In genomic region chr9:112752334-112753110, GRCh38 we compare ENCODE assay signal across 10 cellular contexts. TPM values are rescaled to one million over a fixed set of nuclear protein-coding genes. Genes with fewer than 3 reads are reported as not detected.
DNase-seq lines count a peak whose midpoint lies in the region; ATAC-seq and TF ChIP-seq lines count a peak whose summit lies in the region.
"Had no signal": no experiment of that assay in that cellular context is flagged by ENCODE, and none has a peak within 500 bp of the region (broad histone marks: within the 10 kb centered on the region; RNA-seq: fewer than 3 reads in every experiment).

No MANE protein-coding gene starts in this region.

- no peak overlapping the region for H2AFZ ChIP-seq in hepatocyte

- intact Hi-C loops in activated CD4-positive, alpha-beta T cell treated with anti-CD3 and anti-CD28 coated beads, Interleukin-2, amount 10 ng/mL, durations not matched to agents 24 days and 14 days (cut with micrococcal nuclease), result loop anchor here (5.0 to 10.0 kb wide), 5 partner anchors 40 to 835 kb away; partner anchors contain the start of genes FKBP15, PTBP3, SLC31A1 and SLC31A2

- ATAC-seq in stimulated activated naive CD8-positive, alpha-beta T cell treated with anti-CD3 and anti-CD28 coated beads, Interleukin-15, amount 100 ng/mL, for 72 hours, result peak; percentile 24
- no peak for ATAC-seq in HG02870 (IDR thresholded peaks at IDR 0.05; ENCODE audit: unreplicated experiment)

- H3K27ac Mint-ChIP-seq in activated CD4-positive, alpha-beta T cell treated with anti-CD3 and anti-CD28 coated beads, Interleukin-2, amount 10 ng/mL, durations not matched to agents 24 days and 14 days, result no peak overlapping the region
- H3K27ac Mint-ChIP-seq in stimulated activated naive CD8-positive, alpha-beta T cell treated with anti-CD3 and anti-CD28 coated beads, Interleukin-15, amount 100 ng/mL, for 72 hours, result no peak overlapping the region

- H3K79me2 ChIP-seq in hepatocyte, result peaks cover 55% of the 10 kb centered on the region

- H3K9me3 Mint-ChIP-seq in activated CD4-positive, alpha-beta T cell treated with anti-CD3 and anti-CD28 coated beads, Interleukin-2, amount 10 ng/mL, durations not matched to agents 24 days and 14 days, result peaks cover under 1% of the 10 kb centered on the region
- H3K9me3 Mint-ChIP-seq in stimulated activated naive CD8-positive, alpha-beta T cell treated with anti-CD3 and anti-CD28 coated beads, Interleukin-15, amount 100 ng/mL, for 72 hours, result no peaks in the 10 kb centered on the region

- no peak for DNase-seq in activated CD4-positive, alpha-beta T cell treated with anti-CD3 and anti-CD28 coated beads, Interleukin-2, amount 10 ng/mL, durations not matched to agents 24 days and 14 days
- no peak for DNase-seq in activated CD4-positive, alpha-beta T cell treated with anti-CD3 and anti-CD28 coated beads, Interleukin-2, amount 50 U/mL, for 1 hour
- no peak for DNase-seq in WERI-Rb-1
- DNase-seq in hepatocyte (ENCODE audit: low spot score), result no peak
- peak in 1 of 2 donors; percentile 30 for DNase-seq in stimulated activated naive CD8-positive, alpha-beta T cell treated with anti-CD3 and anti-CD28 coated beads, Interleukin-15, amount 100 ng/mL, for 72 hours
- DNase-seq in inferior parietal cortex (ENCODE audit: extremely low spot score), result no peak
- no peak for DNase-seq in stimulated activated naive CD4-positive, alpha-beta T cell (lab: John Stamatoyannopoulos, UW)
- DNase-seq: brain microvascular endothelial cell, NCI-H2171 treated with DMSO at 0.1 percent for 48 hours had no signal

- H3K9me3 ChIP-seq in WERI-Rb-1 (ENCODE audit: severe bottlenecking) (no peaks in the 10 kb centered on the region), hepatocyte (ENCODE audit: low read depth) (no peaks in the 10 kb centered on the region)

- peaks cover 5% of the 10 kb centered on the region for H3K27me3 Mint-ChIP-seq in activated CD4-positive, alpha-beta T cell treated with anti-CD3 and anti-CD28 coated beads, Interleukin-2, amount 10 ng/mL, durations not matched to agents 24 days and 14 days
- H3K27me3 Mint-ChIP-seq in stimulated activated naive CD8-positive, alpha-beta T cell treated with anti-CD3 and anti-CD28 coated beads, Interleukin-15, amount 100 ng/mL, for 72 hours, result no peaks in the 10 kb centered on the region

- H3K27me3 ChIP-seq in WERI-Rb-1 (ENCODE audit: insufficient read depth, low read depth, severe bottlenecking), result no peaks in the 10 kb centered on the region
- no peaks in the 10 kb centered on the region for H3K27me3 ChIP-seq in hepatocyte
- H3K27me3 ChIP-seq: brain microvascular endothelial cell had no signal

- peaks cover 45% of the 10 kb centered on the region for H3K4me1 ChIP-seq in hepatocyte (ENCODE audit: insufficient read depth)

- 83% methylated on average over 6 of the region's 6 CpGs for WGBS in hepatocyte (ENCODE audit: low lambda C conversion rate, missing lambda C conversion rate)

- no peaks in the 10 kb centered on the region for H3K9me2 ChIP-seq in hepatocyte (replicated peaks; ENCODE audit: insufficient read depth)

- H3K4me2 ChIP-seq in hepatocyte, result peak overlapping the region; percentile 91

- no peaks in the 10 kb centered on the region for H4K20me1 ChIP-seq in hepatocyte (ENCODE audit: insufficient read depth, poor library complexity, severe bottlenecking)

- TF ChIP-seq CTCF in WERI-Rb-1 (IDR thresholded peaks at IDR 0.05; ENCODE audit: low read depth, low read length), result no peak
- TF ChIP-seq CTCF in hepatocyte (IDR thresholded peaks at IDR 0.05; ENCODE audit: poor library complexity), result no peak

- H3K36me3 ChIP-seq in WERI-Rb-1 (peaks cover 15% of the 10 kb centered on the region), hepatocyte (replicated peaks; ENCODE audit: insufficient read depth, low read depth) (no peaks in the 10 kb centered on the region)
- H3K36me3 ChIP-seq: brain microvascular endothelial cell had no signal

- H3K27ac ChIP-seq in WERI-Rb-1 (peak overlapping the region; percentile 94; the same call in 1 of the 2 replicates), hepatocyte (peak overlapping the region; percentile 55)

- peaks cover 64% of the 10 kb centered on the region for H3K4me1 Mint-ChIP-seq in activated CD4-positive, alpha-beta T cell treated with anti-CD3 and anti-CD28 coated beads, Interleukin-2, amount 10 ng/mL, durations not matched to agents 24 days and 14 days
- peaks cover 92% of the 10 kb centered on the region for H3K4me1 Mint-ChIP-seq in stimulated activated naive CD8-positive, alpha-beta T cell treated with anti-CD3 and anti-CD28 coated beads, Interleukin-15, amount 100 ng/mL, for 72 hours

- H3K36me3 Mint-ChIP-seq in activated CD4-positive, alpha-beta T cell treated with anti-CD3 and anti-CD28 coated beads, Interleukin-2, amount 10 ng/mL, durations not matched to agents 24 days and 14 days (ENCODE audit: low read depth), result no peaks in the 10 kb centered on the region

- H3K4me3 Mint-ChIP-seq in activated CD4-positive, alpha-beta T cell treated with anti-CD3 and anti-CD28 coated beads, Interleukin-2, amount 10 ng/mL, durations not matched to agents 24 days and 14 days, result peak overlapping the region; percentile 79
- H3K4me3 Mint-ChIP-seq in stimulated activated naive CD8-positive, alpha-beta T cell treated with anti-CD3 and anti-CD28 coated beads, Interleukin-15, amount 100 ng/mL, for 72 hours, result peak overlapping the region; percentile 28 to 85

- H3K4me3 ChIP-seq in WERI-Rb-1 (ENCODE audit: low read depth, low read length) (no peak overlapping the region), hepatocyte (no peak overlapping the region)

RNA-seq across cellular contexts. Expression of gene SNX30, which starts 2.0 kb away (rescaled TPM):
- 2.6 and 2.9 TPM in 2 replicates for total RNA-seq in activated CD4-positive, alpha-beta T cell treated with anti-CD3 and anti-CD28 coated beads, Interleukin-2, amount 10 ng/mL, durations not matched to agents 24 days and 14 days
- total RNA-seq in hepatocyte, result 29.1 and 32.2 TPM in 2 replicates
- 5.3 and 6.4 TPM in 2 replicates for polyA plus RNA-seq in hepatocyte

RNA-seq across cellular contexts. Expression of gene INIP, which starts 34.6 kb away (rescaled TPM):
- 34.2 and 36.2 TPM in 2 replicates for total RNA-seq in activated CD4-positive, alpha-beta T cell treated with anti-CD3 and anti-CD28 coated beads, Interleukin-2, amount 10 ng/mL, durations not matched to agents 24 days and 14 days
- total RNA-seq in hepatocyte, result 28.7 and 37.4 TPM in 2 replicates
- polyA plus RNA-seq in hepatocyte, result 16.2 and 19.3 TPM in 2 replicates
